1 cellular context compared by ENCODE assay signal in genomic region chr21:35940074-35940927, GRCh38.
TF ChIP-seq lines count a peak whose summit lies in the region.

No MANE protein-coding gene starts in this region.

TF ChIP-seq in GM23338, 12 proteins besides CTCF, POLR2A, EP300 and RAD21 (continued from another document):
- TF ChIP-seq EZH2phosphoT487 (IDR thresholded peaks at IDR 0.05; ENCODE audit: unreplicated experiment), result no peak
- no peak for TF ChIP-seq CREB1 (CRISPR knock-in tag; IDR thresholded peaks at IDR 0.05; ENCODE audit: low read depth)
- no peak for TF ChIP-seq ETS1 (IDR thresholded peaks at IDR 0.05)
- TF ChIP-seq POLR2AphosphoS5 (IDR thresholded peaks at IDR 0.05; ENCODE audit: low read depth), result no peak
